1 cellular context compared by ENCODE assay signal in the genomic region with DNA sequence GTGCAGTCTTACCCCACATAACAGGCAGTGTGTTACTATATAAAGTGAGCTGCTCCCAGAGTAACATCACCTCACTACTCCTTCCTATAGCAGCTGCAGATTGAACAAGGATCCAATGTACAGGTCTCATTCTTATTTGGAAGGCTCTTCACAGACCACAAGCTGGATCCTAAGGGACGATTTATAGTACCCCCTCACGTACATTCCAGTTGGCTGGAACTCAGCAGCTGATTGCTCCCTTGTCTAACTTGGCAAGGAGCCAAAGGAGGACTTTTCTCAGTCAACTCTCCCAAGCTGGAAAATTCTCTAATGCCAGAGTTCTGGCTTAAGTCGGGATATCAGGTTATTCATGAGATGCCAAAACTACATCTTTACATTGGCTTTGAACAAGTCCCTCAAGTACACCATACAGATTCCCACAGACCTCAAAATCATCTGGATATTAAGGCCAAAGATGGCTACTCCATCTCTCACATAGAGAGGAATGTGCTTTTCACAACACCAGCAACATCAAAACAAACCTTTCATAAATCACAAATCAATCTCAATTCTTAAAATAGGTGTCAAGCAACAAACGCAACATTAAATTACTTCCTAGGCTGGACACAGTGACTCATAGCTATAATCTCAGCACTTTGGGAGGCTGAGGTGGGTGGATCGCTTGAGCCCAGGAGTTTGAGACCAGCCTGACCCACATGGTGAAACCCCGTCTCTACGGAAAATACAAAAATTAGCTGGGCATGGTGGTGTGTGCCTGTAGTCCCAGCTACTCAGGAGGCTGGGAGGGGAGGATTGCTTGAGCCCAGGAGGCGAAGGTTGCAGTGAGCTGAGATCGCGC.
TF ChIP-seq lines count a peak whose summit lies in the region.

No MANE protein-coding gene starts in this region.

TF ChIP-seq in HEK293, 187 proteins besides CTCF, POLR2A, EP300 and RAD21 (continued from another document):
- TF ChIP-seq, protein P1, sequence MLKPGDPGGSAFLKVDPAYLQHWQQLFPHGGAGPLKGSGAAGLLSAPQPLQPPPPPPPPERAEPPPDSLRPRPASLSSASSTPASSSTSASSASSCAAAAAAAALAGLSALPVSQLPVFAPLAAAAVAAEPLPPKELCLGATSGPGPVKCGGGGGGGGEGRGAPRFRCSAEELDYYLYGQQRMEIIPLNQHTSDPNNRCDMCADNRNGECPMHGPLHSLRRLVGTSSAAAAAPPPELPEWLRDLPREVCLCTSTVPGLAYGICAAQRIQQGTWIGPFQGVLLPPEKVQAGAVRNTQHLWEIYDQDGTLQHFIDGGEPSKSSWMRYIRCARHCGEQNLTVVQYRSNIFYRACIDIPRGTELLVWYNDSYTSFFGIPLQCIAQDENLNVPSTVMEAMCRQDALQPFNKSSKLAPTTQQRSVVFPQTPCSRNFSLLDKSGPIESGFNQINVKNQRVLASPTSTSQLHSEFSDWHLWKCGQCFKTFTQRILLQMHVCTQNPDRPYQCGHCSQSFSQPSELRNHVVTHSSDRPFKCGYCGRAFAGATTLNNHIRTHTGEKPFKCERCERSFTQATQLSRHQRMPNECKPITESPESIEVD (tag by site-specific recombination; IDR thresholded peaks at IDR 0.05) = 0 out of 2 replicates have a peak, but pooled peaks have one; percentile 12
- TF ChIP-seq ZNF214 (tag by site-specific recombination; IDR thresholded peaks at IDR 0.05; ENCODE audit: borderline replicate concordance) = peak; percentile 68; the same call in 1 of the 2 replicates
- peak; percentile 84 for TF ChIP-seq FEZF1 (tag by site-specific recombination; IDR thresholded peaks at IDR 0.05)
- peak; percentile 62 for TF ChIP-seq KLF10 (tag by site-specific recombination; IDR thresholded peaks at IDR 0.05)
- 0 out of 2 replicates have a peak, but pooled peaks have one; percentile 24 for TF ChIP-seq ZNF248 (tag by site-specific recombination; IDR thresholded peaks at IDR 0.05)
- TF ChIP-seq ZNF404 (tag by site-specific recombination; IDR thresholded peaks at IDR 0.05) = no peak
- TF ChIP-seq ZNF239 (tag by site-specific recombination; IDR thresholded peaks at IDR 0.05) = no peak
- peak; percentile 83 for TF ChIP-seq ZNF37A (tag by site-specific recombination; IDR thresholded peaks at IDR 0.05)
- TF ChIP-seq ZFHX2 (tag by site-specific recombination; conservative IDR thresholded peaks at IDR 0.05) = peak; percentile 52
- no peak for TF ChIP-seq ZNF514 (tag by site-specific recombination; IDR thresholded peaks at IDR 0.05)
- TF ChIP-seq SCRT1 (tag by site-specific recombination; IDR thresholded peaks at IDR 0.05; ENCODE audit: borderline replicate concordance) = no peak
- TF ChIP-seq ZNF16 (tag by site-specific recombination; IDR thresholded peaks at IDR 0.05; ENCODE audit: low read depth) = no peak
- no peak for TF ChIP-seq ZNF426 (tag by site-specific recombination; IDR thresholded peaks at IDR 0.05)
- TF ChIP-seq, protein P2, sequence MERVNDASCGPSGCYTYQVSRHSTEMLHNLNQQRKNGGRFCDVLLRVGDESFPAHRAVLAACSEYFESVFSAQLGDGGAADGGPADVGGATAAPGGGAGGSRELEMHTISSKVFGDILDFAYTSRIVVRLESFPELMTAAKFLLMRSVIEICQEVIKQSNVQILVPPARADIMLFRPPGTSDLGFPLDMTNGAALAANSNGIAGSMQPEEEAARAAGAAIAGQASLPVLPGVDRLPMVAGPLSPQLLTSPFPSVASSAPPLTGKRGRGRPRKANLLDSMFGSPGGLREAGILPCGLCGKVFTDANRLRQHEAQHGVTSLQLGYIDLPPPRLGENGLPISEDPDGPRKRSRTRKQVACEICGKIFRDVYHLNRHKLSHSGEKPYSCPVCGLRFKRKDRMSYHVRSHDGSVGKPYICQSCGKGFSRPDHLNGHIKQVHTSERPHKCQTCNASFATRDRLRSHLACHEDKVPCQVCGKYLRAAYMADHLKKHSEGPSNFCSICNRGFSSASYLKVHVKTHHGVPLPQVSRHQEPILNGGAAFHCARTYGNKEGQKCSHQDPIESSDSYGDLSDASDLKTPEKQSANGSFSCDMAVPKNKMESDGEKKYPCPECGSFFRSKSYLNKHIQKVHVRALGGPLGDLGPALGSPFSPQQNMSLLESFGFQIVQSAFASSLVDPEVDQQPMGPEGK (tag by site-specific recombination; IDR thresholded peaks at IDR 0.05) = no peak
- TF ChIP-seq ZNF561 (tag by site-specific recombination; IDR thresholded peaks at IDR 0.05; ENCODE audit: borderline replicate concordance) = peak; percentile 94
- TF ChIP-seq, protein P3, sequence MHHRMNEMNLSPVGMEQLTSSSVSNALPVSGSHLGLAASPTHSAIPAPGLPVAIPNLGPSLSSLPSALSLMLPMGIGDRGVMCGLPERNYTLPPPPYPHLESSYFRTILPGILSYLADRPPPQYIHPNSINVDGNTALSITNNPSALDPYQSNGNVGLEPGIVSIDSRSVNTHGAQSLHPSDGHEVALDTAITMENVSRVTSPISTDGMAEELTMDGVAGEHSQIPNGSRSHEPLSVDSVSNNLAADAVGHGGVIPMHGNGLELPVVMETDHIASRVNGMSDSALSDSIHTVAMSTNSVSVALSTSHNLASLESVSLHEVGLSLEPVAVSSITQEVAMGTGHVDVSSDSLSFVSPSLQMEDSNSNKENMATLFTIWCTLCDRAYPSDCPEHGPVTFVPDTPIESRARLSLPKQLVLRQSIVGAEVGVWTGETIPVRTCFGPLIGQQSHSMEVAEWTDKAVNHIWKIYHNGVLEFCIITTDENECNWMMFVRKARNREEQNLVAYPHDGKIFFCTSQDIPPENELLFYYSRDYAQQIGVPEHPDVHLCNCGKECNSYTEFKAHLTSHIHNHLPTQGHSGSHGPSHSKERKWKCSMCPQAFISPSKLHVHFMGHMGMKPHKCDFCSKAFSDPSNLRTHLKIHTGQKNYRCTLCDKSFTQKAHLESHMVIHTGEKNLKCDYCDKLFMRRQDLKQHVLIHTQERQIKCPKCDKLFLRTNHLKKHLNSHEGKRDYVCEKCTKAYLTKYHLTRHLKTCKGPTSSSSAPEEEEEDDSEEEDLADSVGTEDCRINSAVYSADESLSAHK (tag by site-specific recombination; IDR thresholded peaks at IDR 0.05) = no peak
- TF ChIP-seq ZNF571 (tag by site-specific recombination; IDR thresholded peaks at IDR 0.05) = no peak
- TF ChIP-seq, protein P4, sequence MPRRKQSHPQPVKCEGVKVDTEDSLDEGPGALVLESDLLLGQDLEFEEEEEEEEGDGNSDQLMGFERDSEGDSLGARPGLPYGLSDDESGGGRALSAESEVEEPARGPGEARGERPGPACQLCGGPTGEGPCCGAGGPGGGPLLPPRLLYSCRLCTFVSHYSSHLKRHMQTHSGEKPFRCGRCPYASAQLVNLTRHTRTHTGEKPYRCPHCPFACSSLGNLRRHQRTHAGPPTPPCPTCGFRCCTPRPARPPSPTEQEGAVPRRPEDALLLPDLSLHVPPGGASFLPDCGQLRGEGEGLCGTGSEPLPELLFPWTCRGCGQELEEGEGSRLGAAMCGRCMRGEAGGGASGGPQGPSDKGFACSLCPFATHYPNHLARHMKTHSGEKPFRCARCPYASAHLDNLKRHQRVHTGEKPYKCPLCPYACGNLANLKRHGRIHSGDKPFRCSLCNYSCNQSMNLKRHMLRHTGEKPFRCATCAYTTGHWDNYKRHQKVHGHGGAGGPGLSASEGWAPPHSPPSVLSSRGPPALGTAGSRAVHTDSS (tag by site-specific recombination; IDR thresholded peaks at IDR 0.05) = peak; percentile 29; the same call in 1 of the 2 replicates
- TF ChIP-seq ZNF184 (tag by site-specific recombination; IDR thresholded peaks at IDR 0.05) = peak; percentile 90
- TF ChIP-seq, protein P5, sequence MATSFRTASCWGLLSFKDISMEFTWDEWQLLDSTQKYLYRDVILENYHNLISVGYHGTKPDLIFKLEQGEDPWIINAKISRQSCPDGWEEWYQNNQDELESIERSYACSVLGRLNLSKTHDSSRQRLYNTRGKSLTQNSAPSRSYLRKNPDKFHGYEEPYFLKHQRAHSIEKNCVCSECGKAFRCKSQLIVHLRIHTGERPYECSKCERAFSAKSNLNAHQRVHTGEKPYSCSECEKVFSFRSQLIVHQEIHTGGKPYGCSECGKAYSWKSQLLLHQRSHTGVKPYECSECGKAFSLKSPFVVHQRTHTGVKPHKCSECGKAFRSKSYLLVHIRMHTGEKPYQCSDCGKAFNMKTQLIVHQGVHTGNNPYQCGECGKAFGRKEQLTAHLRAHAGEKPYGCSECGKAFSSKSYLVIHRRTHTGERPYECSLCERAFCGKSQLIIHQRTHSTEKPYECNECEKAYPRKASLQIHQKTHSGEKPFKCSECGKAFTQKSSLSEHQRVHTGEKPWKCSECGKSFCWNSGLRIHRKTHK (tag by site-specific recombination; IDR thresholded peaks at IDR 0.05) = no peak
- peak; percentile 47; the same call in 1 of the 2 replicates for TF ChIP-seq ZNF600 (tag by site-specific recombination; IDR thresholded peaks at IDR 0.05)
